In the genomic region with DNA sequence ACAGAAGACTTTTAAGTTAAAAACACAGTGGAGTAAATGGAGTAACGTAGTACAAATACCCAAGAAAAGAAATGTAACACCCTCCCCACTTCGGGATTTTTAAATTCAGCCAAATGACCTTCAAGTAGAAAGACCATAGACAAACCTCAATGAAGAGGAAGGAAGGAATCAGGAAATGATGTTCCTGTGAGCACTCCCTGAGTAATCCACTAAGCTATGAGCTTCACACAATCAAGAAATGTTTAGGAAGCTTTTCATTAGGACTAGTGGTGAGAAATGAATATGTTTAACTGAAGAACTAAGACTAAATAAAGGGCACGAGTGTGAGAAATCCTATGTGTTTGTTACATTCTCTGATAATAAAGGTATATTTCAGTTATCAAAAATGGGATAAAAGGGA, we compare ENCODE assay signal across 23 cellular contexts. TPM values are rescaled to one million over a fixed set of nuclear protein-coding genes. Genes with fewer than 3 reads are reported as not detected.
"Had no signal": no experiment of that assay in that cellular context is flagged by ENCODE, and none has a peak within 500 bp of the region (broad histone marks: within the 10 kb centered on the region; RNA-seq: fewer than 3 reads in every experiment).

No MANE protein-coding gene starts in this region.

- H3K27ac Mint-ChIP-seq: activated naive CD4-positive, alpha-beta T cell treated with anti-CD3 and anti-CD28 coated beads, Interleukin-2, amount 50 U/mL, for 72 hours; activated T-cell treated with anti-CD3 and anti-CD28 coated beads, Interleukin-2, amount 50 U/mL, for 24 hours; activated T-helper 17 cell treated with anti-CD3 and anti-CD28 coated beads, Interleukin-2, amount 50 U/mL, for 72 hours; natural killer cell treated with Interleukin-12 subunit alpha and Interleukin-12 subunit beta and Interleukin-15 and Interleukin-18, amount 100 ng/mL, for 72 hours had no signal

- H3K27ac ChIP-seq: hepatocyte, ovary, prostate gland, upper lobe of left lung had no signal

- H3K4me1 Mint-ChIP-seq: activated T-helper 17 cell treated with anti-CD3 and anti-CD28 coated beads, Interleukin-2, amount 50 U/mL, for 72 hours had no signal

- H3K4me1 ChIP-seq: prostate gland, upper lobe of left lung had no signal

- H3K4me3 ChIP-seq: hepatocyte, ovary, prostate gland, upper lobe of left lung had no signal

- H3K79me2 ChIP-seq: hepatocyte had no signal

- H3K36me3 ChIP-seq: ovary, prostate gland, upper lobe of left lung had no signal

- H3K9me3 ChIP-seq: ovary, prostate gland, upper lobe of left lung had no signal

- H3K36me3 Mint-ChIP-seq: activated naive CD4-positive, alpha-beta T cell treated with anti-CD3 and anti-CD28 coated beads, Interleukin-2, amount 50 U/mL, for 72 hours; natural killer cell treated with Interleukin-12 subunit alpha and Interleukin-12 subunit beta and Interleukin-15 and Interleukin-18, amount 100 ng/mL, for 72 hours had no signal

- H3K4me3 Mint-ChIP-seq: activated T-cell treated with anti-CD3 and anti-CD28 coated beads, Interleukin-2, amount 50 U/mL, for 24 hours; activated T-helper 17 cell treated with anti-CD3 and anti-CD28 coated beads, Interleukin-2, amount 50 U/mL, for 72 hours; natural killer cell treated with Interleukin-12 subunit alpha and Interleukin-12 subunit beta and Interleukin-15 and Interleukin-18, amount 100 ng/mL, for 72 hours had no signal

- ATAC-seq: activated naive CD4-positive, alpha-beta T cell treated with anti-CD3 and anti-CD28 coated beads, Interleukin-2, amount 50 U/mL, for 72 hours; activated T-helper 17 cell treated with anti-CD3 and anti-CD28 coated beads, Interleukin-2, amount 50 U/mL, for 72 hours; esophagus mucosa; natural killer cell treated with Interleukin-12 subunit alpha and Interleukin-12 subunit beta and Interleukin-15 and Interleukin-18, amount 100 ng/mL, for 72 hours had no signal

- H3K4me2 ChIP-seq: hepatocyte had no signal

- DNase-seq: activated CD4-positive, alpha-beta T cell treated with anti-CD3 and anti-CD28 coated beads, Interleukin-2, amount 50 U/mL, for 4 hours; activated CD8-positive, alpha-beta memory T cell treated with anti-CD3 and anti-CD28 coated beads for 24 hours; activated CD8-positive, alpha-beta memory T cell treated with anti-CD3 and anti-CD28 coated beads, Interleukin-2, amount 50 U/mL, for 4 hours; activated T-cell treated with anti-CD3 and anti-CD28 coated beads, Interleukin-2, amount 50 U/mL, for 24 hours; central memory CD4-positive, alpha-beta T cell; effector memory CD4-positive, alpha-beta T cell; glutamatergic neuron; midbrain; ovary; stimulated activated CD4-positive, alpha-beta T cell treated with anti-CD3 and anti-CD28 coated beads, Interleukin-2, amount 100 ng/mL, for 48 hours; stimulated activated CD8-positive, alpha-beta memory T cell treated with anti-CD3 and anti-CD28 coated beads, Interleukin-4, amount 100 ng/mL, for 48 hours; stimulated activated naive CD4-positive, alpha-beta T cell; upper lobe of left lung had no signal

- H3K27me3 ChIP-seq: ovary, upper lobe of left lung had no signal

- H2AFZ ChIP-seq: hepatocyte had no signal

- H3K9me3 Mint-ChIP-seq: activated naive CD4-positive, alpha-beta T cell treated with anti-CD3 and anti-CD28 coated beads, Interleukin-2, amount 50 U/mL, for 72 hours; activated T-cell treated with anti-CD3 and anti-CD28 coated beads, Interleukin-2, amount 50 U/mL, for 24 hours; activated T-helper 17 cell treated with anti-CD3 and anti-CD28 coated beads, Interleukin-2, amount 50 U/mL, for 72 hours; natural killer cell treated with Interleukin-12 subunit alpha and Interleukin-12 subunit beta and Interleukin-15 and Interleukin-18, amount 100 ng/mL, for 72 hours had no signal

RNA-seq across cellular contexts. Expression of gene TCL1A, which starts 10.1 kb away (rescaled TPM):
- total RNA-seq: activated naive CD4-positive, alpha-beta T cell treated with anti-CD3 and anti-CD28 coated beads, Interleukin-2, amount 50 U/mL, for 72 hours; activated T-helper 17 cell treated with anti-CD3 and anti-CD28 coated beads, Interleukin-2, amount 50 U/mL, for 72 hours; astrocyte; dermis microvascular lymphatic vessel endothelial cell; frontal cortex; hepatocyte; ovary; subcutaneous adipose tissue had no signal

RNA-seq across cellular contexts. Expression of gene TCL1B, which starts 17.6 kb away (rescaled TPM):
- total RNA-seq: activated naive CD4-positive, alpha-beta T cell treated with anti-CD3 and anti-CD28 coated beads, Interleukin-2, amount 50 U/mL, for 72 hours; activated T-helper 17 cell treated with anti-CD3 and anti-CD28 coated beads, Interleukin-2, amount 50 U/mL, for 72 hours; astrocyte; dermis microvascular lymphatic vessel endothelial cell; esophagus mucosa; frontal cortex; natural killer cell treated with Interleukin-12 subunit alpha and Interleukin-12 subunit beta and Interleukin-15 and Interleukin-18, amount 100 ng/mL, for 72 hours; ovary; subcutaneous adipose tissue; upper lobe of left lung had no signal
